Comparison of ENCODE assay signal across 1 cellular context in genomic region chr19:2550431-2551171, GRCh38.
TF ChIP-seq lines count a peak whose summit lies in the region.

No MANE protein-coding gene starts in this region.

TF ChIP-seq in GM23338, 12 proteins besides CTCF, POLR2A, EP300 and RAD21 (continued from another document):
- no peak for TF ChIP-seq ZNF462 (CRISPR knock-in tag; IDR thresholded peaks at IDR 0.05)
- no peak for TF ChIP-seq ZNF114 (CRISPR knock-in tag; IDR thresholded peaks at IDR 0.05)
- no peak for TF ChIP-seq POLR2AphosphoS5 (IDR thresholded peaks at IDR 0.05; ENCODE audit: low read depth)
- TF ChIP-seq, protein P1, sequence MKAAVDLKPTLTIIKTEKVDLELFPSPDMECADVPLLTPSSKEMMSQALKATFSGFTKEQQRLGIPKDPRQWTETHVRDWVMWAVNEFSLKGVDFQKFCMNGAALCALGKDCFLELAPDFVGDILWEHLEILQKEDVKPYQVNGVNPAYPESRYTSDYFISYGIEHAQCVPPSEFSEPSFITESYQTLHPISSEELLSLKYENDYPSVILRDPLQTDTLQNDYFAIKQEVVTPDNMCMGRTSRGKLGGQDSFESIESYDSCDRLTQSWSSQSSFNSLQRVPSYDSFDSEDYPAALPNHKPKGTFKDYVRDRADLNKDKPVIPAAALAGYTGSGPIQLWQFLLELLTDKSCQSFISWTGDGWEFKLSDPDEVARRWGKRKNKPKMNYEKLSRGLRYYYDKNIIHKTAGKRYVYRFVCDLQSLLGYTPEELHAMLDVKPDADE (IDR thresholded peaks at IDR 0.05) = no peak
- TF ChIP-seq EZH2 (IDR thresholded peaks at IDR 0.05; ENCODE audit: low read depth, unreplicated experiment) = no peak
- no peak for TF ChIP-seq CREB1 (CRISPR knock-in tag; IDR thresholded peaks at IDR 0.05; ENCODE audit: low read depth)
- TF ChIP-seq EZH2phosphoT487 (IDR thresholded peaks at IDR 0.05; ENCODE audit: unreplicated experiment) = no peak
- no peak for TF ChIP-seq STAT1 (IDR thresholded peaks at IDR 0.05; ENCODE audit: unreplicated experiment)
